Comparison of ENCODE assay signal across 11 cellular contexts in the genomic region with DNA sequence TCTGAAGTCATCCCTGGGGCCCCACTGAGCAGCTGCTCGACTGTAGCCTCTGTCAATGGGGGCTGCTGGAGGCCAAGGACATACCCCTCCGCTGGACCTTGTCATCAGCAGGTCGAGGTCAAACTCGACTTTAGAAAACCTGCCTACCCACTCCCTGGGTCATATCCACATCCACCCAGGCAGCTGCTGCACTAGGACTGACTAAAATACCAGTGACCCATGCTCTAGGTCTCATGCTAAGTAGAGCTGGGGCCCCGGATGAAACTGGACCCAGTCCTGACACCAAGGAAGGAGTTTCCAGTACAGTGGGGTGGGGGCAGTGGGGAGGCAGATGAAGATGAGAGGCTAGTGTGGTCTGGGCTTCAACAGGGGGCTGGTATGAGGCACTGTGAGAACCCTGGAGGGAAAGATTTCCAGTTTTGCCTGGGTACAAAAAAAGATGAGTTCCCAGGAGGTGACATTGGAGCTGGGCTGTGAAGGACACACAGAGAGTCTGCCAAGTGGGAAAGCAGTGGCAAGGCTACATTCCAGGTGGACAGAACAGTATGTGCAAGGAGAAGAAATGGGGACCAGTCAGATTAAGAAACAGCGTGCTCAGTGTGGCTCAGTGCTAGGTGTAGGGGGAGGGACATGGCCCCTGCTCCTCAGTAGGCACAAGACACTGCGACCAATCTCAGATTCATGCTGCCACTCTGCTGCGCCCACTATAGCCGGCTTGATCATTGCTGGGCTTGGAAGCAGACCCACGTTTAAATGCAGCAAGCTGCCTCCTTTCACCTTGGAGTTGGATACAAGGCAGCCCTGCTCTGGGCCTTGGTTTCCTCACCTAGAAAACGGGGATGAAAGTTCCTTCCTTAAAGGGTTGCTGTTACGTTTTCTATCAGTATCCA. TPM values are rescaled to one million over a fixed set of nuclear protein-coding genes. Genes with fewer than 3 reads are reported as not detected.
A peak's percentile ranks its signal among the peaks of the same experiment; 100 is the strongest.
DNase-seq lines count a peak whose midpoint lies in the region; ATAC-seq and TF ChIP-seq lines count a peak whose summit lies in the region.
"Had no signal": no experiment of that assay in that cellular context is flagged by ENCODE, and none has a peak within 500 bp of the region (broad histone marks: within the 10 kb centered on the region; RNA-seq: fewer than 3 reads in every experiment).

No MANE protein-coding gene starts in this region.

- WGBS in SK-N-SH (ENCODE audit: low lambda C conversion rate) = 80% methylated on average over 7 of the region's 12 CpGs
- WGBS in right cardiac atrium = 64% methylated on average over 12 of the region's 12 CpGs

- peaks cover 81% of the 10 kb centered on the region for H3K36me3 Mint-ChIP-seq in activated T-helper 2 cell treated with anti-CD3 and anti-CD28 coated beads, Interferon-gamma antibody, Interleukin-2, Interleukin-4, amounts not matched to agents 10 μg/mL and 5 μg/mL and 100 μg/mL, durations not matched to agents 14 hours and 24 hours and 36 hours (ENCODE audit: low read depth)
- peaks cover 35 to 60% of the 10 kb centered on the region in 2 donors for H3K36me3 Mint-ChIP-seq in stimulated activated naive B cell treated with anti-CD40 and anti-IgM and Interleukin-4, amounts not matched to agents 10 μg/mL and 1 μg/mL and 100 μg/mL, for 72 hours

- ATAC-seq in SK-N-SH treated with all-trans-retinoic acid at 6 μM for 48 hours (no peak), right cardiac atrium (peak; percentile 9 to 39)
- ATAC-seq in stimulated activated naive B cell treated with anti-CD40 and anti-IgM and Interleukin-4, amounts not matched to agents 10 μg/mL and 1 μg/mL and 100 μg/mL, for 72 hours (replicated peaks) = no peak

- no peak for DNase-seq in SK-N-SH
- DNase-seq in activated T-helper 2 cell treated with anti-CD3 and anti-CD28 coated beads, Interferon-gamma antibody, Interleukin-2, Interleukin-4, amounts not matched to agents 10 μg/mL and 5 μg/mL and 100 μg/mL, durations not matched to agents 14 hours and 24 hours and 36 hours (ENCODE audit: low spot score) = no peak
- no peak for DNase-seq in right cardiac atrium
- no peak for DNase-seq in stimulated activated naive B cell treated with anti-CD40 and anti-IgM and Interleukin-4, amounts not matched to agents 10 μg/mL and 1 μg/mL and 100 μg/mL, for 72 hours
- DNase-seq in NCI-H2171 (lab: John Stamatoyannopoulos, UW) = no peak
- no peak for DNase-seq in NCI-H226
- no peak for DNase-seq in NCI-H524 (lab: John Stamatoyannopoulos, UW)
- DNase-seq: NCI-H1105 had no signal

- H3K27ac ChIP-seq in SK-N-SH (ENCODE audit: low read depth in 2 of 2, low read length in 1 of 2) = peak overlapping the region in 1 of 2 experiments; percentile 66; a peak in 3 of 4 replicates
- H3K27ac ChIP-seq in right cardiac atrium (ENCODE audit: low read length) = peak overlapping the region; percentile 75
- H3K27ac ChIP-seq: 22Rv1 had no signal

- H2AFZ ChIP-seq in SK-N-SH (ENCODE audit: low read depth) = no peak overlapping the region

- H3K36me3 ChIP-seq in SK-N-SH (replicated peaks in 1 of 2; ENCODE audit: control insufficient read depth in 1 of 2, insufficient read depth in 2 of 2, low read length in 1 of 2) = peaks cover 11 to 12% of the 10 kb centered on the region in 2 experiments

- H3K9me3 ChIP-seq in SK-N-SH (no peaks in the 10 kb centered on the region), right cardiac atrium (ENCODE audit: control insufficient read depth, low read length) (no peaks in the 10 kb centered on the region)

- H4K20me1 ChIP-seq in SK-N-SH (ENCODE audit: insufficient read depth) = no peaks in the 10 kb centered on the region

- H3K9me3 Mint-ChIP-seq in activated T-helper 2 cell treated with anti-CD3 and anti-CD28 coated beads, Interferon-gamma antibody, Interleukin-2, Interleukin-4, amounts not matched to agents 10 μg/mL and 5 μg/mL and 100 μg/mL, durations not matched to agents 14 hours and 24 hours and 36 hours = no peaks in the 10 kb centered on the region
- H3K9me3 Mint-ChIP-seq in stimulated activated naive B cell treated with anti-CD40 and anti-IgM and Interleukin-4, amounts not matched to agents 10 μg/mL and 1 μg/mL and 100 μg/mL, for 72 hours = no peaks in the 10 kb centered on the region

- H3K9ac ChIP-seq in SK-N-SH = 0 out of 2 replicates have a peak overlapping the region, but pooled peaks have one; percentile 1

- TF ChIP-seq RAD21 in SK-N-SH (IDR thresholded peaks at IDR 0.05; ENCODE audit: low read length) = no peak

- peaks cover 85% of the 10 kb centered on the region for H3K79me2 ChIP-seq in SK-N-SH (ENCODE audit: insufficient read depth)

- no peaks in the 10 kb centered on the region for H3K27me3 ChIP-seq in SK-N-SH (ENCODE audit: insufficient read depth)
- H3K27me3 ChIP-seq in right cardiac atrium (ENCODE audit: control insufficient read depth, insufficient read depth) = no peaks in the 10 kb centered on the region

- H3K4me2 ChIP-seq in SK-N-SH = no peak overlapping the region; the same call in 1 of the 2 replicates

- peaks cover 36% of the 10 kb centered on the region for H3F3A ChIP-seq in SK-N-SH (replicated peaks; ENCODE audit: insufficient read depth)

- no peak for TF ChIP-seq CTCF in SK-N-SH (IDR thresholded peaks at IDR 0.05)

- H3K4me1 Mint-ChIP-seq in activated T-helper 2 cell treated with anti-CD3 and anti-CD28 coated beads, Interferon-gamma antibody, Interleukin-2, Interleukin-4, amounts not matched to agents 10 μg/mL and 5 μg/mL and 100 μg/mL, durations not matched to agents 14 hours and 24 hours and 36 hours (ENCODE audit: low read depth) = peaks cover 85% of the 10 kb centered on the region
- H3K4me1 Mint-ChIP-seq in stimulated activated naive B cell treated with anti-CD40 and anti-IgM and Interleukin-4, amounts not matched to agents 10 μg/mL and 1 μg/mL and 100 μg/mL, for 72 hours = peaks cover 73 to 100% of the 10 kb centered on the region in 2 donors

- no peak for TF ChIP-seq EP300 in SK-N-SH (IDR thresholded peaks at IDR 0.05; ENCODE audit: borderline replicate concordance in 1 of 2, low read depth in 1 of 2, low read length in 1 of 2)

- H3K4me1 ChIP-seq in SK-N-SH (ENCODE audit: control insufficient read depth in 1 of 2, insufficient read depth in 2 of 2, low read depth in 1 of 2, low read length in 1 of 2) = peaks cover 66 to 75% of the 10 kb centered on the region in 2 experiments
- H3K4me1 ChIP-seq in right cardiac atrium (ENCODE audit: control insufficient read depth, insufficient read depth, low read length) = peaks cover 29% of the 10 kb centered on the region

- CTCF ChIA-PET in SK-N-SH (lab: Yijun Ruan, JAX) = interaction anchor here (1.0 to 5.6 kb wide), 5 partner anchors 10 to 199 kb away, joined by 3 to 32 read pairs (median 7); no protein-coding TSS in a partner anchor

- H3K27me3 Mint-ChIP-seq in activated T-helper 2 cell treated with anti-CD3 and anti-CD28 coated beads, Interferon-gamma antibody, Interleukin-2, Interleukin-4, amounts not matched to agents 10 μg/mL and 5 μg/mL and 100 μg/mL, durations not matched to agents 14 hours and 24 hours and 36 hours (ENCODE audit: low read depth) = no peaks in the 10 kb centered on the region
- H3K27me3 Mint-ChIP-seq in stimulated activated naive B cell treated with anti-CD40 and anti-IgM and Interleukin-4, amounts not matched to agents 10 μg/mL and 1 μg/mL and 100 μg/mL, for 72 hours = no peaks in the 10 kb centered on the region

- POLR2A ChIA-PET in SK-N-SH (lab: Yijun Ruan, JAX) = interaction anchor here (0.6 to 1.2 kb wide), 2 partner anchors 10 to 22 kb away, joined by 3 to 4 read pairs; no protein-coding TSS in a partner anchor

- H3K9me2 ChIP-seq in SK-N-SH = no peaks in the 10 kb centered on the region

- intact Hi-C loops in activated T-helper 2 cell treated with anti-CD3 and anti-CD28 coated beads, Interferon-gamma antibody, Interleukin-2, Interleukin-4, amounts not matched to agents 10 μg/mL and 5 μg/mL and 100 μg/mL, durations not matched to agents 14 hours and 24 hours and 36 hours (cut with micrococcal nuclease) = loop anchor here (1.0 kb wide), 1 partner anchor 12 kb away; a partner anchor contains a TSS
- intact Hi-C loops in right cardiac atrium (cut with DNase I) = no loop called here

- H3K4me3 ChIP-seq in SK-N-SH (ENCODE audit: low read depth in 2 of 2, low read length in 1 of 2) (no peak overlapping the region), right cardiac atrium (ENCODE audit: low read length) (no peak overlapping the region)
- H3K4me3 ChIP-seq: skin epidermis had no signal

- peak overlapping the region; percentile 30 for H3K4me3 Mint-ChIP-seq in activated T-helper 2 cell treated with anti-CD3 and anti-CD28 coated beads, Interferon-gamma antibody, Interleukin-2, Interleukin-4, amounts not matched to agents 10 μg/mL and 5 μg/mL and 100 μg/mL, durations not matched to agents 14 hours and 24 hours and 36 hours (ENCODE audit: low read depth)
- peak overlapping the region; percentile 3 to 46 for H3K4me3 Mint-ChIP-seq in stimulated activated naive B cell treated with anti-CD40 and anti-IgM and Interleukin-4, amounts not matched to agents 10 μg/mL and 1 μg/mL and 100 μg/mL, for 72 hours

- H3K27ac Mint-ChIP-seq in activated T-helper 2 cell treated with anti-CD3 and anti-CD28 coated beads, Interferon-gamma antibody, Interleukin-2, Interleukin-4, amounts not matched to agents 10 μg/mL and 5 μg/mL and 100 μg/mL, durations not matched to agents 14 hours and 24 hours and 36 hours = peak overlapping the region; percentile 85
- peak overlapping the region; percentile 90 for H3K27ac Mint-ChIP-seq in stimulated activated naive B cell treated with anti-CD40 and anti-IgM and Interleukin-4, amounts not matched to agents 10 μg/mL and 1 μg/mL and 100 μg/mL, for 72 hours

TF ChIP-seq in SK-N-SH, 30 proteins besides CTCF, POLR2A, EP300 and RAD21 (continues in another document):
- no peak for TF ChIP-seq FOXJ3 (CRISPR knock-in tag; IDR thresholded peaks at IDR 0.05)
- TF ChIP-seq, protein P1, sequence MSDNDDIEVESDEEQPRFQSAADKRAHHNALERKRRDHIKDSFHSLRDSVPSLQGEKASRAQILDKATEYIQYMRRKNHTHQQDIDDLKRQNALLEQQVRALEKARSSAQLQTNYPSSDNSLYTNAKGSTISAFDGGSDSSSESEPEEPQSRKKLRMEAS (IDR thresholded peaks at IDR 0.05; ENCODE audit: low read depth) = no peak

TF ChIP-seq in SK-N-SH treated with all-trans-retinoic acid at 6 μM for 48 hours, 23 proteins besides CTCF, POLR2A, EP300 and RAD21 (continues in another document):
- TF ChIP-seq RARB (CRISPR knock-in tag; IDR thresholded peaks at IDR 0.05) (no peak), PPARA (CRISPR knock-in tag; IDR thresholded peaks at IDR 0.05; ENCODE audit: borderline replicate concordance) (no peak), OSR1 (CRISPR knock-in tag; IDR thresholded peaks at IDR 0.05) (no peak), TCF4 (CRISPR knock-in tag; IDR thresholded peaks at IDR 0.05; ENCODE audit: borderline replicate concordance) (no peak), ZNF70 (CRISPR knock-in tag; IDR thresholded peaks at IDR 0.05) (no peak), ZC3H10 (CRISPR knock-in tag; IDR thresholded peaks at IDR 0.05) (no peak)

RNA-seq across cellular contexts. Expression of a gene that starts 12.3 kb away (rescaled TPM):
- polyA plus RNA-seq in SK-N-SH (2012; rRNA removed) = 50.5 and 63.8 TPM in 2 replicates
- polyA plus RNA-seq in SK-N-SH (2012; cell fraction: cytosol; rRNA removed) = 26.8 and 43.4 TPM in 2 replicates
- polyA plus RNA-seq in SK-N-SH (2012; cell fraction: nucleus; rRNA removed) = 110 and 122 TPM in 2 replicates
- 143 and 155 TPM in 2 replicates for total RNA-seq in activated T-helper 2 cell treated with anti-CD3 and anti-CD28 coated beads, Interferon-gamma antibody, Interleukin-2, Interleukin-4, amounts not matched to agents 10 μg/mL and 5 μg/mL and 100 μg/mL, durations not matched to agents 14 hours and 24 hours and 36 hours
- 10 to 100 TPM in 3 of 4 donors, 1 to 10 TPM in 1; 8.1 to 25.7 (median 15.2) TPM for total RNA-seq in right cardiac atrium
- polyA plus RNA-seq in right cardiac atrium = 9.1 TPM

Comparison
In these comparisons a context has a peak if more than half of its experiments do, and no peak if none do; other contexts are left out.
1. ATAC-seq: peak in right cardiac atrium (2 of 2); none in SK-N-SH treated with all-trans-retinoic acid at 6 μM for 48 hours (single experiment) and stimulated activated naive B cell treated with anti-CD40 and anti-IgM and Interleukin-4, amounts not matched to agents 10 μg/mL and 1 μg/mL and 100 μg/mL, for 72 hours (0 of 2).